In the genomic region with DNA sequence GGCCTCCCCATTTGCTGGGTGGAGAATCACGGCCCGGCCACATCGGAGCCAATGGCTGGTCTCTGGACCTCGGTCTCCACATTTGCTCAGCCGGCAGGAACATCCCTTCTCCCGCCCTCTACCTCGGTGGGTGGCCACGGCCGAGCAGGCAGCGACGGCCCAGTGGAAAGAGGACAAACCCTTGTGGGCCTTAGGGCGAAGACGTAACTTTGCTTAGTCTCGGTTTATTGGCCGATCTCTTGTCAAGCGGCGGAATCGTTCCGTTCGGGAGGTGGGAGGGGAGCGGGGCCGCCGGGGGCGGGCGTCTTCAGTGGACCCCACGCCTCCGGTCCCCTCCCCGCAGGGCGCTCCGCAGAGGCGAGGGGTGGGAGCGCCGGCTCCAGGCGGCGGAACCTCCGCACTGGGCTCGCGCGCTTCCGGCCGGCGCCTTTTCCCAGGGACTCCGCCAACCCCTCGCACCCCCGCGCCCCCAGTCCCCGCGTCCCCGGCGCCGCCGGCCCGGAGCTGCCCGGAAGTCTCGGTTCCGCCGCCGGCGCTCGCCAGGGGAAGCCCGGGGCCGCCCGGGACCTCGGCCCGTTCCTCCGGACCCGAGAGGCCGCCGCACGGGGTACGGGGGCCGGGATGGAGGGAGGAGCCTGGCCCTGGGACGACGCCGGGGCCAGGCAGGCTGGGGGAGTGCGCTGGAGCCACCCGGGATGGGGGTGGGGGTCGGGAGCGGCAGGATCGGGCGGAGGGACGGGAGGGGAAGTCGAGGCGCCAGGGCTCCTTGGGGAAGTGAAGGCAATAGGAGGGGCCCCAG, we compare ENCODE assay signal across 8 cellular contexts. TPM values are rescaled to one million over a fixed set of nuclear protein-coding genes. Genes with fewer than 3 reads are reported as not detected.
A peak's percentile ranks its signal among the peaks of the same experiment; 100 is the strongest.
DNase-seq lines count a peak whose midpoint lies in the region; ATAC-seq and TF ChIP-seq lines count a peak whose summit lies in the region.

A gene with protein sequence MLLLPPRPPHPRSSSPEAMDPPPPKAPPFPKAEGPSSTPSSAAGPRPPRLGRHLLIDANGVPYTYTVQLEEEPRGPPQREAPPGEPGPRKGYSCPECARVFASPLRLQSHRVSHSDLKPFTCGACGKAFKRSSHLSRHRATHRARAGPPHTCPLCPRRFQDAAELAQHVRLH (plus strand): TSS at position 426 of the 799 bp plus-strand sequence. CDS start 1,507 bp downstream, outside the sequence.

- CTCF ChIA-PET in CD8-positive, alpha-beta T cell (lab: Charles Lee): interaction anchor here (5.4 to 5.9 kb wide), 2 partner anchors 8 to 12 kb away, joined by 29 to 31 read pairs; a partner anchor contains a TSS
- CTCF ChIA-PET in activated CD8-positive, alpha-beta memory T cell treated with anti-CD3 and anti-CD28 coated beads for 36 hours (lab: Charles Lee): interaction anchor here (1.5 to 2.2 kb wide), 3 partner anchors 12 to 137 kb away, joined by 3 to 7 read pairs (median 5); no protein-coding TSS in a partner anchor

- H3K9me3 ChIP-seq in CD8-positive, alpha-beta T cell (ENCODE audit: low read length): no peaks in the 10 kb centered on the region
- H3K9me3 ChIP-seq in endodermal cell (ENCODE audit: control insufficient read depth, low read length): no peaks in the 10 kb centered on the region

- H3K4me1 ChIP-seq in CD8-positive, alpha-beta T cell (ENCODE audit: insufficient read depth, low read length): peaks cover 50% of the 10 kb centered on the region
- peaks cover 7% of the 10 kb centered on the region for H3K4me1 ChIP-seq in endodermal cell (ENCODE audit: control insufficient read depth, insufficient read depth, low read length)

- POLR2A ChIA-PET in CD8-positive, alpha-beta T cell (lab: Charles Lee): interaction anchor here (1.6 to 2.8 kb wide), 3 partner anchors 14 to 41 kb away, joined by 5 to 15 read pairs (median 9); a partner anchor contains a TSS
- POLR2A ChIA-PET in activated CD8-positive, alpha-beta memory T cell treated with anti-CD3 and anti-CD28 coated beads for 36 hours (lab: Charles Lee): no interaction called here

- H3K4me3 ChIP-seq in CD8-positive, alpha-beta T cell (ENCODE audit: low read depth, low read length): peak within 1 kb of the TSS; percentile 66
- H3K4me3 ChIP-seq in endodermal cell (ENCODE audit: low read length): peak within 1 kb of the TSS; percentile 92

- intact Hi-C loops in CD8-positive, alpha-beta T cell (cut with DNase I, micrococcal nuclease): loop anchor here in 1 of 2 experiments (1.0 to 5.0 kb wide), 3 partner anchors 8 to 253 kb away; a partner anchor contains a TSS

- peak; percentile 18 for ATAC-seq in CD8-positive, alpha-beta T cell
- ATAC-seq in GM21737 (IDR thresholded peaks at IDR 0.05; ENCODE audit: unreplicated experiment) (peak; percentile 31), GM19463 (IDR thresholded peaks at IDR 0.05; ENCODE audit: unreplicated experiment) (no peak)

- peaks cover 24% of the 10 kb centered on the region for H3K36me3 Mint-ChIP-seq in CD8-positive, alpha-beta T cell
- H3K36me3 Mint-ChIP-seq in endodermal cell (ENCODE audit: low read depth): peaks cover 28% of the 10 kb centered on the region

- H3K27me3 ChIP-seq in CD8-positive, alpha-beta T cell (ENCODE audit: insufficient read depth, low read length): no peaks in the 10 kb centered on the region
- no peaks in the 10 kb centered on the region for H3K27me3 ChIP-seq in endodermal cell (ENCODE audit: control insufficient read depth, insufficient read depth, low read length, poor library complexity, severe bottlenecking)

- H3K27ac Mint-ChIP-seq in CD8-positive, alpha-beta T cell: peak within 1 kb of the TSS; percentile 97
- H3K27ac Mint-ChIP-seq in endodermal cell: peak within 1 kb of the TSS; percentile 83

- H3K27me3 Mint-ChIP-seq in CD8-positive, alpha-beta T cell (ENCODE audit: low read depth): no peaks in the 10 kb centered on the region
- H3K27me3 Mint-ChIP-seq in endodermal cell (ENCODE audit: insufficient read depth): no peaks in the 10 kb centered on the region

- H3K36me3 ChIP-seq in CD8-positive, alpha-beta T cell (ENCODE audit: insufficient read depth, low read length): no peaks in the 10 kb centered on the region
- H3K36me3 ChIP-seq in endodermal cell (ENCODE audit: control insufficient read depth, insufficient read depth, low read length): peaks cover 14% of the 10 kb centered on the region

- H3K4me1 Mint-ChIP-seq in CD8-positive, alpha-beta T cell (ENCODE audit: low read depth): peaks cover 70% of the 10 kb centered on the region
- H3K4me1 Mint-ChIP-seq in endodermal cell: peaks cover 21% of the 10 kb centered on the region

- WGBS in endodermal cell (ENCODE audit: insufficient coverage in 1 of 2, insufficient read length in 1 of 2), 2 experiments: 3 to 9% methylated on average over 13 to 84 of the region's 84 CpGs

- peak in 6 of 7 experiments; percentile 42 to 82 (median 50) for DNase-seq in CD8-positive, alpha-beta T cell
- DNase-seq in NCI-H446 treated with DMSO at 0.1 percent for 48 hours (lab: John Stamatoyannopoulos, UW) (peak; percentile 55), endodermal cell (peak; percentile 86), medulla oblongata (ENCODE audit: extremely low spot score) (peak; percentile 54)
- peak; percentile 79 for DNase-seq in stimulated activated CD8-positive, alpha-beta memory T cell treated with anti-CD3 and anti-CD28 coated beads, Interleukin-4, amount 100 ng/mL, for 48 hours

- TF ChIP-seq CTCF in CD8-positive, alpha-beta T cell (IDR thresholded peaks at IDR 0.05): no peak
- no peak for TF ChIP-seq CTCF in endodermal cell (conservative IDR thresholded peaks at IDR 0.05)

- H3K4me3 Mint-ChIP-seq in CD8-positive, alpha-beta T cell: peak within 1 kb of the TSS; percentile 95
- H3K4me3 Mint-ChIP-seq in endodermal cell: peak within 1 kb of the TSS; percentile 90

- H3K27ac ChIP-seq in CD8-positive, alpha-beta T cell (ENCODE audit: low read depth, low read length): peak within 1 kb of the TSS; percentile 47
- H3K27ac ChIP-seq in endodermal cell (ENCODE audit: low read depth, low read length): peak within 1 kb of the TSS; percentile 3

- H3K9ac ChIP-seq in endodermal cell (ENCODE audit: extremely low read depth, low read length, poor library complexity, severe bottlenecking): peak within 1 kb of the TSS; percentile 55

- H3K9me3 Mint-ChIP-seq in CD8-positive, alpha-beta T cell: no peaks in the 10 kb centered on the region
- peaks cover 5% of the 10 kb centered on the region for H3K9me3 Mint-ChIP-seq in endodermal cell

RNA-seq across cellular contexts. Expression of the gene that starts here (rescaled TPM):
- total RNA-seq in CD8-positive, alpha-beta T cell: 10 to 100 TPM; 30.1 to 32.0 TPM
- 10 to 100 TPM; 31.3 to 32.0 TPM for total RNA-seq in activated CD8-positive, alpha-beta memory T cell treated with anti-CD3 and anti-CD28 coated beads for 36 hours
- 10 to 100 TPM; 27.3 to 38.6 TPM for total RNA-seq in endodermal cell
- polyA plus RNA-seq in endodermal cell (2013, experiment 1 of 2): 35.6 TPM
- 31.7 TPM for polyA plus RNA-seq in endodermal cell (2013, experiment 2 of 2)
